20 cellular contexts compared by ENCODE assay signal in the genomic region with DNA sequence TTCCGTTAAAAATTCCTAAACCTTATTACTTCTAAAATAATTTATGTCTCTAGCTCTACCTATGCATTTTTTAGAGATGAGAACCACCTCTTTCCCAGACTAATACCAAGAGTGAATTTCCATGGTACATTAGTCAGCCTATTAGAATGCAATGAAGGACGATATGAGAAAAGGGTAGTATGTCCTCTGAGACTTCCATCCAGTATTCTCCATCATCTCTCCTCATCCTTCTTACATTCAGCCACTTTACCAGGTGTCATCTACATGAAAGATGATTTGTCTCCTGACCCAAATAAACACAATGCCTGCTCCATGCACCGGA.
DNase-seq lines count a peak whose midpoint lies in the region; TF ChIP-seq lines count a peak whose summit lies in the region.
"Had no signal": no experiment of that assay in that cellular context is flagged by ENCODE, and none has a peak within 500 bp of the region (broad histone marks: within the 10 kb centered on the region; RNA-seq: fewer than 3 reads in every experiment).

No MANE protein-coding gene starts in this region.

- H3K4me3 Mint-ChIP-seq in osteocyte (ENCODE audit: unreplicated experiment): no peak overlapping the region
- H3K4me3 Mint-ChIP-seq: activated CD4-positive, alpha-beta T cell treated with anti-CD3 and anti-CD28 coated beads, Interleukin-2, amount 10 ng/mL, durations not matched to agents 24 days and 14 days had no signal

- 0 out of 2 replicates have a peak overlapping the region, but pooled peaks have one; percentile 28 for H3K9ac ChIP-seq in SK-N-SH

- H3K4me1 ChIP-seq in SK-N-SH (ENCODE audit: control insufficient read depth in 1 of 2, insufficient read depth in 2 of 2, low read depth in 1 of 2, low read length in 1 of 2): peaks cover 0 to 2% of the 10 kb centered on the region in 2 experiments; a peak in 2 of 4 replicates
- H3K4me1 ChIP-seq in sigmoid colon: peaks cover 0 to 5% (median 0%) of the 10 kb centered on the region in 4 donors
- H3K4me1 ChIP-seq: Caco-2, left lung had no signal

- H3K79me2 ChIP-seq in SK-N-SH (ENCODE audit: insufficient read depth): no peaks in the 10 kb centered on the region

- peak; percentile 68 for DNase-seq in ELR (ENCODE audit: low read depth)
- no peak for DNase-seq in SK-N-SH
- no peak for DNase-seq in epithelial cell of prostate (ENCODE audit: low read depth, low spot score)
- no peak for DNase-seq in osteocyte (ENCODE audit: extremely low spot score, unreplicated experiment)
- no peak for DNase-seq in NCI-H524 (lab: John Stamatoyannopoulos, UW)
- DNase-seq in sigmoid colon: no peak
- DNase-seq in NCI-H2081 (lab: John Stamatoyannopoulos, UW): no peak
- DNase-seq in NCI-H446 treated with DMSO at 0.1 percent for 48 hours (lab: John Stamatoyannopoulos, UW): no peak
- DNase-seq: activated CD4-positive, alpha-beta T cell treated with anti-CD3 and anti-CD28 coated beads, Interleukin-2, amount 10 ng/mL, durations not matched to agents 24 days and 14 days; activated CD8-positive, alpha-beta memory T cell treated with anti-CD3 and anti-CD28 coated beads, Interleukin-2, amount 50 U/mL, for 4 hours; activated gamma-delta T cell treated with Interleukin-2 at 50 U/mL for 16 hours; AML-193; aorta; Caco-2; foreskin melanocyte; left lung; NCI-H1048; occipital lobe; PC-9 had no signal

- no peaks in the 10 kb centered on the region for H3K9me3 Mint-ChIP-seq in osteocyte (ENCODE audit: unreplicated experiment)
- H3K9me3 Mint-ChIP-seq: activated CD4-positive, alpha-beta T cell treated with anti-CD3 and anti-CD28 coated beads, Interleukin-2, amount 10 ng/mL, durations not matched to agents 24 days and 14 days had no signal

- H3K27me3 ChIP-seq in SK-N-SH (ENCODE audit: insufficient read depth) (no peaks in the 10 kb centered on the region), sigmoid colon (no peaks in the 10 kb centered on the region)
- H3K27me3 ChIP-seq: left lung had no signal

- TF ChIP-seq EP300 in SK-N-SH (IDR thresholded peaks at IDR 0.05; ENCODE audit: borderline replicate concordance in 1 of 2, low read depth in 1 of 2, low read length in 1 of 2) (no peak), sigmoid colon (IDR thresholded peaks at IDR 0.05) (no peak)

- TF ChIP-seq CTCF in SK-N-SH (IDR thresholded peaks at IDR 0.05) (no peak), osteocyte (IDR thresholded peaks at IDR 0.05) (no peak), sigmoid colon (IDR thresholded peaks at IDR 0.05) (no peak)

- peak overlapping the region; percentile 88 for H3K27ac Mint-ChIP-seq in osteocyte (ENCODE audit: unreplicated experiment)
- H3K27ac Mint-ChIP-seq: activated CD4-positive, alpha-beta T cell treated with anti-CD3 and anti-CD28 coated beads, Interleukin-2, amount 10 ng/mL, durations not matched to agents 24 days and 14 days had no signal

- CTCF ChIA-PET in SK-N-SH (lab: Yijun Ruan, JAX): no interaction called here

- POLR2A ChIA-PET in SK-N-SH (lab: Yijun Ruan, JAX): no interaction called here

- WGBS in SK-N-SH (ENCODE audit: low lambda C conversion rate): 49% methylated on average over 3 of the region's 3 CpGs
- 89 to 94% methylated on average over 3 of the region's 3 CpGs for WGBS in sigmoid colon, 2 donors

- peak overlapping the region; percentile 25; the same call in 1 of the 2 replicates for H3K4me2 ChIP-seq in SK-N-SH
- H3K4me2 ChIP-seq: PC-9 had no signal

- H3K4me1 Mint-ChIP-seq in osteocyte (ENCODE audit: unreplicated experiment): peaks cover 26% of the 10 kb centered on the region
- H3K4me1 Mint-ChIP-seq: activated CD4-positive, alpha-beta T cell treated with anti-CD3 and anti-CD28 coated beads, Interleukin-2, amount 10 ng/mL, durations not matched to agents 24 days and 14 days had no signal

- H3K9me2 ChIP-seq in SK-N-SH: 0 out of 2 replicates have a peak, but pooled peaks cover 6% of the 10 kb centered on the region

- H3K9me3 ChIP-seq in SK-N-SH: no peaks in the 10 kb centered on the region
- H3K9me3 ChIP-seq in sigmoid colon: no peaks in the 10 kb centered on the region
- H3K9me3 ChIP-seq: Caco-2, left lung had no signal

- H3K27me3 Mint-ChIP-seq in osteocyte (ENCODE audit: unreplicated experiment): no peaks in the 10 kb centered on the region
- H3K27me3 Mint-ChIP-seq: activated CD4-positive, alpha-beta T cell treated with anti-CD3 and anti-CD28 coated beads, Interleukin-2, amount 10 ng/mL, durations not matched to agents 24 days and 14 days had no signal

- TF ChIP-seq RAD21 in SK-N-SH (IDR thresholded peaks at IDR 0.05; ENCODE audit: low read length): no peak

- H3K36me3 Mint-ChIP-seq in osteocyte (ENCODE audit: unreplicated experiment): peaks cover 2% of the 10 kb centered on the region

- intact Hi-C loops in sigmoid colon (cut with DNase I): no loop called here

- H3K27ac ChIP-seq in SK-N-SH (ENCODE audit: low read depth in 2 of 2, low read length in 1 of 2): no peak overlapping the region
- H3K27ac ChIP-seq in epithelial cell of prostate: peak overlapping the region; percentile 5
- no peak overlapping the region for H3K27ac ChIP-seq in sigmoid colon
- H3K27ac ChIP-seq: left lung, PC-9 had no signal

- H4K20me1 ChIP-seq in SK-N-SH (ENCODE audit: insufficient read depth): no peaks in the 10 kb centered on the region

- H3K4me3 ChIP-seq in SK-N-SH (ENCODE audit: low read depth in 2 of 2, low read length in 1 of 2) (no peak overlapping the region), sigmoid colon (no peak overlapping the region)
- H3K4me3 ChIP-seq: K562, left lung, PC-9 had no signal

- peaks cover 9% of the 10 kb centered on the region for H3F3A ChIP-seq in SK-N-SH (replicated peaks; ENCODE audit: insufficient read depth)

- no peaks in the 10 kb centered on the region for H3K36me3 ChIP-seq in SK-N-SH (replicated peaks in 1 of 2; ENCODE audit: control insufficient read depth in 1 of 2, insufficient read depth in 2 of 2, low read length in 1 of 2)
- no peaks in the 10 kb centered on the region for H3K36me3 ChIP-seq in sigmoid colon
- H3K36me3 ChIP-seq: left lung had no signal

- TF ChIP-seq POLR2A in sigmoid colon (IDR thresholded peaks at IDR 0.05): no peak

- peak overlapping the region; percentile 44; the same call in 1 of the 2 replicates for H2AFZ ChIP-seq in SK-N-SH (ENCODE audit: low read depth)
- H2AFZ ChIP-seq: PC-9 had no signal

TF ChIP-seq in SK-N-SH, 30 proteins besides CTCF, POLR2A, EP300 and RAD21:
- TF ChIP-seq GABPA (IDR thresholded peaks at IDR 0.05; ENCODE audit: low read depth): no peak
- no peak for TF ChIP-seq NRF1 (IDR thresholded peaks at IDR 0.05; ENCODE audit: low read depth, low read length)
- TF ChIP-seq JUND (IDR thresholded peaks at IDR 0.05): peak; percentile 22
- no peak for TF ChIP-seq YY1 (IDR thresholded peaks at IDR 0.05; ENCODE audit: low read depth)
- no peak for TF ChIP-seq TAF1 (IDR thresholded peaks at IDR 0.05; ENCODE audit: borderline replicate concordance, low read depth, low read length)
- no peak for TF ChIP-seq MEF2A (IDR thresholded peaks at IDR 0.05; ENCODE audit: borderline replicate concordance, low read depth)
- no peak for TF ChIP-seq POLR2AphosphoS5 (IDR thresholded peaks at IDR 0.05; ENCODE audit: low read depth, low read length)
- TF ChIP-seq EZH2phosphoT487 (IDR thresholded peaks at IDR 0.05; ENCODE audit: borderline replicate concordance, low read depth): no peak
- no peak for TF ChIP-seq RCOR1 (IDR thresholded peaks at IDR 0.05; ENCODE audit: low read length)
TF ChIP-seq in SK-N-SH: peak in this region for 1.
